30 cellular contexts compared by ENCODE assay signal in the genomic region with DNA sequence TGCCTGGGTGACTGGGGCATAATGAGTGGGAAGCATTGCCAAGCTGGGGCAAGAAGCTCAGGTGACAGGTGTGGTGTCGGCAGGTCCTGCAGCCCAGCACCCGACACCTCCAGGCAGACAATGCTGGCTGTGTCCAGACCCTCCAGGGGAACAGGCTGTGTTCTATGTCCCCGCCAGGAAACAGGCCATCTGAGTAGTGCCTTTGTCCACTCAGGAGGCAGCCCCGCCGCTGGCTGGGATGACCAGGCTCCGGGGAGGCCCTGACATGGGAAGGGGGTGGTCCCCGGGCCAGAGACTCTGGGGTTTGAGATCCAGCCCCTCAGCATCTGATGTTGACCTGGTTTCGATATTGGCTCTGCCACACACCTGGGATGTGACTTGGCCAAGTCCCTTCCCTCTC.
"Had no signal": no experiment of that assay in that cellular context is flagged by ENCODE, and none has a peak within 500 bp of the region (broad histone marks: within the 10 kb centered on the region; RNA-seq: fewer than 3 reads in every experiment).

No MANE protein-coding gene starts in this region.

- ATAC-seq: activated CD4-positive, CD25-positive, alpha-beta regulatory T cell treated with anti-CD3 and anti-CD28 coated beads, Interleukin-2, amount 50 U/mL, for 24 hours; activated naive CD8-positive, alpha-beta T cell treated with anti-CD3 and anti-CD28 coated beads, Interleukin-2, amount 50 U/mL, for 24 hours; effector memory CD8-positive, alpha-beta T cell; left lobe of liver; mucosa of descending colon; natural killer cell treated with Interleukin-12 subunit alpha and Interleukin-12 subunit beta and Interleukin-15 and Interleukin-18, amount 100 ng/mL, for 72 hours; sciatic nerve; stimulated activated memory B cell treated with anti-CD40 and anti-IgM and Interleukin-4, amounts not matched to agents 10 μg/mL and 1 μg/mL and 100 μg/mL, for 72 hours; stimulated activated naive CD8-positive, alpha-beta T cell treated with anti-CD3 and anti-CD28 coated beads, Interleukin-15, amount 100 ng/mL, for 72 hours; T-helper 17 cell had no signal

- H3K36me3 ChIP-seq: breast epithelium, thyroid gland, WERI-Rb-1 had no signal

- DNase-seq: activated CD4-positive, alpha-beta T cell treated with anti-CD3 and anti-CD28 coated beads for 48 hours; activated CD4-positive, alpha-beta T cell treated with anti-CD3 and anti-CD28 coated beads, Interleukin-2, amount 50 U/mL, for 48 hours; activated CD8-positive, alpha-beta memory T cell treated with anti-CD3 and anti-CD28 coated beads for 24 hours; activated effector memory CD4-positive, alpha-beta T cell treated with Interleukin-2 at 50 U/mL for 16 hours; activated naive CD4-positive, alpha-beta T cell treated with anti-CD3 and anti-CD28 coated beads for 36 hours; activated naive CD8-positive, alpha-beta T cell treated with anti-CD3 and anti-CD28 coated beads, Interleukin-2, amount 50 U/mL, for 24 hours; amygdala; effector memory CD8-positive, alpha-beta T cell; hippocampal formation; mesendoderm; mucosa of descending colon; small intestine; stimulated activated CD4-positive, alpha-beta T cell treated with anti-CD3 and anti-CD28 coated beads, Interleukin-1b, Interleukin-23, amount 100 ng/mL, for 48 hours; stimulated activated CD4-positive, alpha-beta T cell treated with anti-CD3 and anti-CD28 coated beads, Interleukin-4, amount 100 ng/mL, for 4 hours; stimulated activated CD8-positive, alpha-beta memory T cell treated with anti-CD3 and anti-CD28 coated beads, Interleukin-4, amount 100 ng/mL, for 48 hours; stimulated activated naive CD8-positive, alpha-beta T cell treated with anti-CD3 and anti-CD28 coated beads, Interleukin-15, amount 100 ng/mL, for 72 hours; T-helper 17 cell; T1000; thyroid gland; WERI-Rb-1 had no signal

- H3K4me3 ChIP-seq: breast epithelium, coronary artery, lung, mucosa of descending colon, thyroid gland, upper lobe of left lung had no signal

- H3K4me1 ChIP-seq: breast epithelium had no signal

- H3K4me1 Mint-ChIP-seq: stimulated activated memory B cell treated with anti-CD40 and anti-IgM and Interleukin-4, amounts not matched to agents 10 μg/mL and 1 μg/mL and 100 μg/mL, for 72 hours had no signal

- H3K36me3 Mint-ChIP-seq: natural killer cell treated with Interleukin-12 subunit alpha and Interleukin-12 subunit beta and Interleukin-15 and Interleukin-18, amount 100 ng/mL, for 72 hours; stimulated activated memory B cell treated with anti-CD40 and anti-IgM and Interleukin-4, amounts not matched to agents 10 μg/mL and 1 μg/mL and 100 μg/mL, for 72 hours had no signal

- H3K27ac ChIP-seq: breast epithelium, coronary artery, thyroid gland, upper lobe of left lung, WERI-Rb-1 had no signal

- H3K27ac Mint-ChIP-seq: activated naive CD4-positive, alpha-beta T cell treated with anti-CD3 and anti-CD28 coated beads for 36 hours; effector memory CD8-positive, alpha-beta T cell; natural killer cell treated with Interleukin-12 subunit alpha and Interleukin-12 subunit beta and Interleukin-15 and Interleukin-18, amount 100 ng/mL, for 72 hours; progenitor cell of endocrine pancreas; stimulated activated memory B cell treated with anti-CD40 and anti-IgM and Interleukin-4, amounts not matched to agents 10 μg/mL and 1 μg/mL and 100 μg/mL, for 72 hours; stimulated activated naive CD8-positive, alpha-beta T cell treated with anti-CD3 and anti-CD28 coated beads, Interleukin-15, amount 100 ng/mL, for 72 hours; T-helper 17 cell had no signal

- H3K4me3 Mint-ChIP-seq: activated naive CD4-positive, alpha-beta T cell treated with anti-CD3 and anti-CD28 coated beads for 36 hours; activated naive CD8-positive, alpha-beta T cell treated with anti-CD3 and anti-CD28 coated beads, Interleukin-2, amount 50 U/mL, for 24 hours; effector memory CD8-positive, alpha-beta T cell; natural killer cell treated with Interleukin-12 subunit alpha and Interleukin-12 subunit beta and Interleukin-15 and Interleukin-18, amount 100 ng/mL, for 72 hours; stimulated activated memory B cell treated with anti-CD40 and anti-IgM and Interleukin-4, amounts not matched to agents 10 μg/mL and 1 μg/mL and 100 μg/mL, for 72 hours; stimulated activated naive CD8-positive, alpha-beta T cell treated with anti-CD3 and anti-CD28 coated beads, Interleukin-15, amount 100 ng/mL, for 72 hours; T-helper 17 cell had no signal

- H3K9me3 ChIP-seq: breast epithelium, mucosa of descending colon, thyroid gland, upper lobe of left lung had no signal

- H3K27me3 Mint-ChIP-seq: activated naive CD8-positive, alpha-beta T cell treated with anti-CD3 and anti-CD28 coated beads, Interleukin-2, amount 50 U/mL, for 24 hours; effector memory CD8-positive, alpha-beta T cell; natural killer cell treated with Interleukin-12 subunit alpha and Interleukin-12 subunit beta and Interleukin-15 and Interleukin-18, amount 100 ng/mL, for 72 hours; stimulated activated memory B cell treated with anti-CD40 and anti-IgM and Interleukin-4, amounts not matched to agents 10 μg/mL and 1 μg/mL and 100 μg/mL, for 72 hours; stimulated activated naive CD8-positive, alpha-beta T cell treated with anti-CD3 and anti-CD28 coated beads, Interleukin-15, amount 100 ng/mL, for 72 hours; T-helper 17 cell had no signal

- H3K9me3 Mint-ChIP-seq: activated naive CD4-positive, alpha-beta T cell treated with anti-CD3 and anti-CD28 coated beads for 36 hours; activated naive CD8-positive, alpha-beta T cell treated with anti-CD3 and anti-CD28 coated beads, Interleukin-2, amount 50 U/mL, for 24 hours; effector memory CD8-positive, alpha-beta T cell; natural killer cell treated with Interleukin-12 subunit alpha and Interleukin-12 subunit beta and Interleukin-15 and Interleukin-18, amount 100 ng/mL, for 72 hours; stimulated activated memory B cell treated with anti-CD40 and anti-IgM and Interleukin-4, amounts not matched to agents 10 μg/mL and 1 μg/mL and 100 μg/mL, for 72 hours; stimulated activated naive CD8-positive, alpha-beta T cell treated with anti-CD3 and anti-CD28 coated beads, Interleukin-15, amount 100 ng/mL, for 72 hours had no signal

- H3K27me3 ChIP-seq: breast epithelium, thyroid gland, upper lobe of left lung had no signal
